Comparison of ENCODE assay signal across 8 cellular contexts in the genomic region with DNA sequence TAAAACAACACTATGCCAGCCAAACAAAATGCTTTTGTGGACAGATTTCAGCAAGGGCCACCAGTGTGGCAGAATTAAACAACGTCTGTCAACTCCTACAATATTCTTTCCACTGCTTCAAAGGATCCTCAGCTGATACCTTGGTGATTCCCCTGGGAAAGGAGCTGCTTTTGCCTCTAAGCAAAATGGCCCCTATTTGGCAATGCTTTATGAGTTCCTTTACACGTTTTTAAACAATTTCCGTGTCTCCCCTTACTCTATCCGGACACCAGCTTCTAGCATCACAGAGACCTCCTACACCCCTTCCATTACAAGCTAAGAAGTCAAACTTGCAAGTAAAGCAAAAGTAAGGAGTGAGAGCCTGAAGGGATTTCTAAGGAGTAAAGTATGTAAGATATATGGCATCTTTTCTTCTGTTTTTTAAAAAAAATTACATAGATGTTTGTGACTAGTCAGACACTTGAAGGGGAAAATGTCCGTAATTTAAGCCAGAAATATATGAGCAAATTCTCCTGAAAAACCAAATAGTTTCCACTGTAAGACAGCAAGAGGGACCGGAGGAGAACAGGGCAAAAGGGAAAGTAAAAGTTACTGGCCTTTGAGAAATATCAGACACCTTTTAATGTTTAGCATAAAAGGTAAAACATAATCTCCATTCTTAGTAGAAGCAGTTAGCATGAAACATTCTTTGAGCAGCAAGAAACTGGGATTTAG. TPM values are rescaled to one million over a fixed set of nuclear protein-coding genes. Genes with fewer than 3 reads are reported as not detected.
DNase-seq lines count a peak whose midpoint lies in the region; ATAC-seq, FAIRE-seq and TF ChIP-seq lines count a peak whose summit lies in the region.

No MANE protein-coding gene starts in this region.

- POLR2A ChIA-PET in A549 (lab: Yijun Ruan, JAX), result interaction anchor here (2.5 kb wide), 1 partner anchor 368 kb away, joined by 14 read pairs; the partner anchor contains the start of gene SRSF7

- in situ Hi-C loops in transverse colon (cut with MboI; ENCODE audit: low pct_ligation_motif_present in 1 of 4, low pct_unique_long_range_greater_than_20kb in 1 of 4, low sequenced_read_pairs in 3 of 4), result no loop called here

- CTCF ChIA-PET in A549 (lab: Yijun Ruan, JAX), result interaction anchor here (0.7 to 4.6 kb wide), 9 partner anchors 10 to 171 kb away, joined by 3 to 53 read pairs (median 4); no protein-coding TSS in a partner anchor

- H3K79me2 ChIP-seq in GM23338 (replicated peaks; ENCODE audit: insufficient read depth), result peaks cover 72% of the 10 kb centered on the region

- H2AFZ ChIP-seq in GM23338, result no peak overlapping the region

- TF ChIP-seq EP300 in A549 (IDR thresholded peaks at IDR 0.05) (no peak), transverse colon (IDR thresholded peaks at IDR 0.05; ENCODE audit: low read depth) (no peak)

- TF ChIP-seq CTCF in A549 (IDR thresholded peaks at IDR 0.05) (no peak), GM23338 (conservative IDR thresholded peaks at IDR 0.05; ENCODE audit: low read depth in 2 of 2) (no peak), left lung (IDR thresholded peaks at IDR 0.05) (no peak), transverse colon (IDR thresholded peaks at IDR 0.05) (no peak)

- H3K4me1 ChIP-seq in A549 (peaks cover 25% of the 10 kb centered on the region), GM23338 (ENCODE audit: insufficient read depth) (peaks cover 27% of the 10 kb centered on the region), left lung (peaks cover 17 to 62% of the 10 kb centered on the region in 2 donors), transverse colon (peaks cover 14 to 66% (median 39%) of the 10 kb centered on the region in 4 donors)

- peaks cover 33% of the 10 kb centered on the region for H4K20me1 ChIP-seq in GM23338 (replicated peaks; ENCODE audit: insufficient read depth)

- peak overlapping the region; percentile 82 for H3K4me2 ChIP-seq in A549
- H3K4me2 ChIP-seq in GM23338, result peak overlapping the region; percentile 79

- TF ChIP-seq POLR2A in A549 (IDR thresholded peaks at IDR 0.05; ENCODE audit: low read length) (no peak), transverse colon (IDR thresholded peaks at IDR 0.05) (no peak)

- peaks cover 41% of the 10 kb centered on the region for H3K4me1 Mint-ChIP-seq in GM23338

- H3K36me3 Mint-ChIP-seq in GM23338 (ENCODE audit: low read depth), result peaks cover 33% of the 10 kb centered on the region
- H3K36me3 Mint-ChIP-seq in activated naive CD4-positive, alpha-beta T cell treated with anti-CD3 and anti-CD28 coated beads, Interleukin-2, amount 50 U/mL, for 72 hours, result peaks cover 36 to 37% of the 10 kb centered on the region in 2 donors

- ATAC-seq in A549, result no peak
- ATAC-seq in GM23338, result no peak
- ATAC-seq in activated naive CD4-positive, alpha-beta T cell treated with anti-CD3 and anti-CD28 coated beads, Interleukin-2, amount 50 U/mL, for 72 hours, result no peak
- no peak for ATAC-seq in left lung
- no peak for ATAC-seq in GM21367 (IDR thresholded peaks at IDR 0.05; ENCODE audit: unreplicated experiment)

- H3K27me3 Mint-ChIP-seq in GM23338 (ENCODE audit: insufficient read depth, low read depth, poor library complexity), result peaks cover 8% of the 10 kb centered on the region

- 29% methylated on average over 6 of the region's 6 CpGs for WGBS in A549 (ENCODE audit: missing lambda C conversion rate)
- WGBS in transverse colon (ENCODE audit: low coverage in 1 of 2), 2 donors, result 1 to 7% methylated on average over 6 of the region's 6 CpGs

- H3K27ac ChIP-seq in A549, result peak overlapping the region in 1 of 2 experiments; percentile 98; a peak in 2 of 6 replicates
- H3K27ac ChIP-seq in GM23338 (ENCODE audit: low read depth), result no peak overlapping the region
- peak overlapping the region; percentile 96 to 97 for H3K27ac ChIP-seq in left lung
- H3K27ac ChIP-seq in transverse colon, result peak overlapping the region; percentile 93 to 97 (median 97)

- H3K4me3 Mint-ChIP-seq in GM23338, result peak overlapping the region; percentile 90

- no peaks in the 10 kb centered on the region for H3K9me2 ChIP-seq in GM23338 (ENCODE audit: insufficient read depth)

- peaks cover 4% of the 10 kb centered on the region; the same call in 1 of the 3 replicates for H3K9me3 Mint-ChIP-seq in GM23338
- peaks cover 0 to 4% of the 10 kb centered on the region in 2 donors for H3K9me3 Mint-ChIP-seq in activated naive CD4-positive, alpha-beta T cell treated with anti-CD3 and anti-CD28 coated beads, Interleukin-2, amount 50 U/mL, for 72 hours

- H3K27ac Mint-ChIP-seq in GM23338, result no peak overlapping the region; the same call in 1 of the 2 replicates
- peak overlapping the region; percentile 94 for H3K27ac Mint-ChIP-seq in activated naive CD4-positive, alpha-beta T cell treated with anti-CD3 and anti-CD28 coated beads, Interleukin-2, amount 50 U/mL, for 72 hours

- intact Hi-C loops in left lung (cut with DNase I) (loop anchor here in 1 of 2 donors (10.0 kb wide), 1 partner anchor 54 kb away; no protein-coding TSS in a partner anchor), transverse colon (cut with DNase I; ENCODE audit: low total_unique reads) (no loop called here)

- H3K4me3 ChIP-seq in A549 (peak overlapping the region; percentile 80), GM23338 (peak overlapping the region; percentile 90), left lung (peak overlapping the region; percentile 81 to 89), transverse colon (peak overlapping the region; percentile 79 to 99 (median 89))

- no peaks in the 10 kb centered on the region for H3K36me3 ChIP-seq in GM23338 (ENCODE audit: insufficient read depth)
- peaks cover 0 to 3% of the 10 kb centered on the region in 2 donors for H3K36me3 ChIP-seq in left lung
- H3K36me3 ChIP-seq in transverse colon, result no peaks in the 10 kb centered on the region

- DNase-seq in A549 (ENCODE audit: low read depth in 1 of 2, low spot score in 1 of 2), result peak in 1 of 2 experiments; percentile 37
- no peak for DNase-seq in GM23338 (ENCODE audit: low spot score)
- DNase-seq in activated naive CD4-positive, alpha-beta T cell treated with anti-CD3 and anti-CD28 coated beads, Interleukin-2, amount 50 U/mL, for 72 hours (ENCODE audit: low spot score in 2 of 2), result no peak
- no peak for DNase-seq in left lung
- no peak for DNase-seq in transverse colon
- no peak for DNase-seq in stimulated activated CD8-positive, alpha-beta memory T cell treated with anti-CD3 and anti-CD28 coated beads, Interleukin-4, amount 100 ng/mL, for 48 hours
- no peak for DNase-seq in NCI-H2081 (lab: John Stamatoyannopoulos, UW)

- no peaks in the 10 kb centered on the region for H3K9me3 ChIP-seq in A549
- no peaks in the 10 kb centered on the region for H3K9me3 ChIP-seq in left lung
- no peaks in the 10 kb centered on the region for H3K9me3 ChIP-seq in transverse colon

- peaks cover 18% of the 10 kb centered on the region for H3F3A ChIP-seq in GM23338 (replicated peaks; ENCODE audit: low read depth)

- H3K27me3 ChIP-seq in GM23338 (ENCODE audit: insufficient read depth), result no peaks in the 10 kb centered on the region
- no peaks in the 10 kb centered on the region for H3K27me3 ChIP-seq in left lung
- H3K27me3 ChIP-seq in transverse colon, result no peaks in the 10 kb centered on the region

- FAIRE-seq in A549 (lab: Jason Lieb, UNC), result no peak

- no peak for TF ChIP-seq RAD21 in A549 (conservative IDR thresholded peaks at IDR 0.05 in 1 of 2, IDR thresholded peaks at IDR 0.05 in 1 of 2)

TF ChIP-seq in A549, 52 proteins besides CTCF, POLR2A, EP300 and RAD21 (continues in another document):
- TF ChIP-seq FOSB (CRISPR knock-in tag; IDR thresholded peaks at IDR 0.05) (no peak), ZNF302 (CRISPR knock-in tag; IDR thresholded peaks at IDR 0.05) (no peak), HOXB5 (CRISPR knock-in tag; IDR thresholded peaks at IDR 0.05) (no peak), NR3C1 (IDR thresholded peaks at IDR 0.05) (no peak), EHMT2 (IDR thresholded peaks at IDR 0.05; ENCODE audit: low read depth) (no peak)
- TF ChIP-seq, protein P1, sequence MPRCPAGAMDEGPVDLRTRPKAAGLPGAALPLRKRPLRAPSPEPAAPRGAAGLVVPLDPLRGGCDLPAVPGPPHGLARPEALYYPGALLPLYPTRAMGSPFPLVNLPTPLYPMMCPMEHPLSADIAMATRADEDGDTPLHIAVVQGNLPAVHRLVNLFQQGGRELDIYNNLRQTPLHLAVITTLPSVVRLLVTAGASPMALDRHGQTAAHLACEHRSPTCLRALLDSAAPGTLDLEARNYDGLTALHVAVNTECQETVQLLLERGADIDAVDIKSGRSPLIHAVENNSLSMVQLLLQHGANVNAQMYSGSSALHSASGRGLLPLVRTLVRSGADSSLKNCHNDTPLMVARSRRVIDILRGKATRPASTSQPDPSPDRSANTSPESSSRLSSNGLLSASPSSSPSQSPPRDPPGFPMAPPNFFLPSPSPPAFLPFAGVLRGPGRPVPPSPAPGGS (IDR thresholded peaks at IDR 0.05), result no peak

TF ChIP-seq in GM23338, 12 proteins besides CTCF, POLR2A, EP300 and RAD21 (continues in another document):
- no peak for TF ChIP-seq CREB1 (CRISPR knock-in tag; IDR thresholded peaks at IDR 0.05; ENCODE audit: low read depth)
- TF ChIP-seq ZNF331 (CRISPR knock-in tag; IDR thresholded peaks at IDR 0.05; ENCODE audit: low read depth), result no peak

RNA-seq across cellular contexts. Expression of gene SOS1, which starts 1.9 kb away (rescaled TPM):
- 45.5 and 48.9 TPM in 2 replicates for polyA plus RNA-seq in A549 (2011; rRNA removed)
- 6.8 and 8.2 TPM in 2 replicates for polyA plus RNA-seq in A549 (2012; cell fraction: cytosol; rRNA removed)
- 9.4 and 10.6 TPM in 2 replicates for polyA plus RNA-seq in A549 (2012; cell fraction: nucleus; rRNA removed)
- 17.0 to 19.6 TPM (median 19.5 TPM) in 3 replicates for polyA plus RNA-seq in A549 (2017; fragmentation: RNase III; extraction: RNeasy Plus Mini Kit Qiagen cat#74134 plus additional on column Dnase treatment)
- 24.3 and 37.8 TPM in 2 replicates for polyA minus RNA-seq in A549 (2011; rRNA and poly(A)+ RNA removed)
- 21.9 and 25.2 TPM in 2 replicates for total RNA-seq in GM23338 (2014; rRNA removed; shearing (Covaris generic))
- polyA plus RNA-seq in GM23338 (2016; fragmentation: Nextera tagmentation; extraction: Ambion mirVana), result 13.4 and 14.2 TPM in 2 replicates
- total RNA-seq in activated naive CD4-positive, alpha-beta T cell treated with anti-CD3 and anti-CD28 coated beads, Interleukin-2, amount 50 U/mL, for 72 hours, result 10 to 100 TPM; 34.8 to 57.1 TPM
- total RNA-seq in left lung, result 10 to 100 TPM; 31.3 to 36.6 TPM
- total RNA-seq in transverse colon, result 10 to 100 TPM; 13.9 to 43.8 (median 23.0) TPM
